In genomic region chr2:112829247-112829646, GRCh38 we compare ENCODE assay signal across 25 cellular contexts. TPM values are rescaled to one million over a fixed set of nuclear protein-coding genes. Genes with fewer than 3 reads are reported as not detected.
"Had no signal": no experiment of that assay in that cellular context is flagged by ENCODE, and none has a peak within 500 bp of the region (broad histone marks: within the 10 kb centered on the region; RNA-seq: fewer than 3 reads in every experiment).

No MANE protein-coding gene starts in this region.

- H3K27me3 ChIP-seq: breast epithelium, gastroesophageal sphincter, left lung, spleen had no signal

- DNase-seq: activated CD4-positive, alpha-beta memory T cell treated with anti-CD3 and anti-CD28 coated beads for 36 hours; activated naive CD4-positive, alpha-beta T cell treated with anti-CD3 and anti-CD28 coated beads, Interleukin-2, amount 10 ng/mL, durations not matched to agents 7 days and 5 days; activated T-cell treated with anti-CD3 and anti-CD28 coated beads, Interleukin-2, amount 50 U/mL, for 1 hour; cortex of kidney; heart left ventricle; kidney; left lung; occipital lobe; retina; SK-N-SH; spleen; stimulated activated naive B cell treated with anti-CD40 and anti-IgM and Interleukin-4, amounts not matched to agents 10 μg/mL and 1 μg/mL and 100 μg/mL, for 72 hours; T-cell; T-helper 9 cell; WERI-Rb-1 had no signal

- H3K9me3 ChIP-seq: breast epithelium, gastroesophageal sphincter, heart left ventricle, left lung, SK-N-SH, spleen, thoracic aorta had no signal

- H3K4me3 Mint-ChIP-seq: activated CD4-positive, alpha-beta memory T cell treated with anti-CD3 and anti-CD28 coated beads for 36 hours; activated naive CD4-positive, alpha-beta T cell treated with anti-CD3 and anti-CD28 coated beads, Interleukin-2, amount 10 ng/mL, durations not matched to agents 7 days and 5 days; mesothelial cell of epicardium; nephron; stimulated activated naive B cell treated with anti-CD40 and anti-IgM and Interleukin-4, amounts not matched to agents 10 μg/mL and 1 μg/mL and 100 μg/mL, for 72 hours; T-cell had no signal

- H3K27ac ChIP-seq: breast epithelium, gastroesophageal sphincter, heart left ventricle, spleen, thoracic aorta, WERI-Rb-1 had no signal

- H3K27ac Mint-ChIP-seq: activated CD4-positive, alpha-beta memory T cell treated with anti-CD3 and anti-CD28 coated beads for 36 hours; activated naive CD4-positive, alpha-beta T cell treated with anti-CD3 and anti-CD28 coated beads, Interleukin-2, amount 10 ng/mL, durations not matched to agents 7 days and 5 days; mesothelial cell of epicardium; nephron; stimulated activated naive B cell treated with anti-CD40 and anti-IgM and Interleukin-4, amounts not matched to agents 10 μg/mL and 1 μg/mL and 100 μg/mL, for 72 hours; T-cell had no signal

- ATAC-seq: gastroesophageal sphincter; heart left ventricle; left lung; stimulated activated naive B cell treated with anti-CD40 and anti-IgM and Interleukin-4, amounts not matched to agents 10 μg/mL and 1 μg/mL and 100 μg/mL, for 72 hours; T-cell had no signal

- H3K9me3 Mint-ChIP-seq: activated CD4-positive, alpha-beta memory T cell treated with anti-CD3 and anti-CD28 coated beads for 36 hours; activated naive CD4-positive, alpha-beta T cell treated with anti-CD3 and anti-CD28 coated beads, Interleukin-2, amount 10 ng/mL, durations not matched to agents 7 days and 5 days; mesothelial cell of epicardium; nephron; stimulated activated naive B cell treated with anti-CD40 and anti-IgM and Interleukin-4, amounts not matched to agents 10 μg/mL and 1 μg/mL and 100 μg/mL, for 72 hours; T-cell had no signal

- H3K9ac ChIP-seq: SK-N-SH had no signal

- H3K4me3 ChIP-seq: breast epithelium, gastroesophageal sphincter, heart left ventricle, left lung, spleen, thoracic aorta had no signal

- H3K4me1 Mint-ChIP-seq: activated naive CD4-positive, alpha-beta T cell treated with anti-CD3 and anti-CD28 coated beads, Interleukin-2, amount 10 ng/mL, durations not matched to agents 7 days and 5 days had no signal

- H3K36me3 ChIP-seq: breast epithelium, gastroesophageal sphincter, heart left ventricle, thoracic aorta, WERI-Rb-1 had no signal

- H3K36me3 Mint-ChIP-seq: activated CD4-positive, alpha-beta memory T cell treated with anti-CD3 and anti-CD28 coated beads for 36 hours; activated naive CD4-positive, alpha-beta T cell treated with anti-CD3 and anti-CD28 coated beads, Interleukin-2, amount 10 ng/mL, durations not matched to agents 7 days and 5 days; mesothelial cell of epicardium; stimulated activated naive B cell treated with anti-CD40 and anti-IgM and Interleukin-4, amounts not matched to agents 10 μg/mL and 1 μg/mL and 100 μg/mL, for 72 hours; T-cell had no signal

- H3K4me2 ChIP-seq: SK-N-SH had no signal

RNA-seq across cellular contexts. Expression of gene IL1B, which starts 7.3 kb away (rescaled TPM):
- total RNA-seq: astrocyte, endothelial cell of umbilical vein, fibroblast of lung, lung microvascular endothelial cell had no signal

RNA-seq across cellular contexts. Expression of gene IL1A, which starts 45.0 kb away (rescaled TPM):
- total RNA-seq: gastroesophageal sphincter, lung microvascular endothelial cell, occipital lobe, posterior vena cava had no signal
- polyA plus RNA-seq: heart left ventricle, SK-N-SH had no signal
